8 cellular contexts compared by ENCODE assay signal in the genomic region with DNA sequence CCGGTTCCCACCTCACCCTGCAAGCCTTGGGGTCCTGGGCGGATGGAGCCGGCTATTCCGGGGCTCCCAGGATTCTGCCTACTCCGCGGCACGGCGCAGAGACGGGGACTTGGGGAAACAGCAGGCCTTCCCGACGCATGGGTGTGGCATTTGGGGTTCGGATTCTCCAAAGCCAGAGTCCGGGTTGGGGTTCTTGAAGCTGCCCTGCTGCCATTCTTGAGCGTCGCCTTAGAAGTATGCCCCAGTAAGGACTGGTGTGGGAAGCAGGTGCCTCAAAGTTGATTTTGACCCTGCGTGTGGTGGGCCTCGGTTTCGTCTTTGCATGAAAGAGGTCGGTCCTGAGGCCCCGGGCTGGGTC. TPM values are rescaled to one million over a fixed set of nuclear protein-coding genes. Genes with fewer than 3 reads are reported as not detected.
A peak's percentile ranks its signal among the peaks of the same experiment; 100 is the strongest.
DNase-seq lines count a peak whose midpoint lies in the region; ATAC-seq lines count a peak whose summit lies in the region.

No MANE protein-coding gene starts in this region.

- H3K36me3 Mint-ChIP-seq in activated CD4-positive, alpha-beta T cell treated with anti-CD3 and anti-CD28 coated beads for 36 hours (ENCODE audit: low read depth): peaks cover 30% of the 10 kb centered on the region
- peaks cover 9 to 11% of the 10 kb centered on the region in 2 donors for H3K36me3 Mint-ChIP-seq in activated naive CD4-positive, alpha-beta T cell treated with anti-CD3 and anti-CD28 coated beads, Interleukin-2, amount 50 U/mL, for 72 hours

- ATAC-seq in activated CD4-positive, alpha-beta T cell treated with anti-CD3 and anti-CD28 coated beads for 36 hours: no peak
- ATAC-seq in activated naive CD4-positive, alpha-beta T cell treated with anti-CD3 and anti-CD28 coated beads, Interleukin-2, amount 50 U/mL, for 72 hours: no peak

- H3K27ac Mint-ChIP-seq in activated CD4-positive, alpha-beta T cell treated with anti-CD3 and anti-CD28 coated beads for 36 hours: peak overlapping the region; percentile 95
- H3K27ac Mint-ChIP-seq in activated naive CD4-positive, alpha-beta T cell treated with anti-CD3 and anti-CD28 coated beads, Interleukin-2, amount 50 U/mL, for 72 hours: peak overlapping the region; percentile 95 to 97

- H3K9me3 Mint-ChIP-seq in activated CD4-positive, alpha-beta T cell treated with anti-CD3 and anti-CD28 coated beads for 36 hours (ENCODE audit: low read depth): no peaks in the 10 kb centered on the region
- no peaks in the 10 kb centered on the region for H3K9me3 Mint-ChIP-seq in activated naive CD4-positive, alpha-beta T cell treated with anti-CD3 and anti-CD28 coated beads, Interleukin-2, amount 50 U/mL, for 72 hours

- H3K4me3 Mint-ChIP-seq in activated CD4-positive, alpha-beta T cell treated with anti-CD3 and anti-CD28 coated beads for 36 hours: peak overlapping the region; percentile 97

- peak overlapping the region; percentile 93 for H3K4me3 ChIP-seq in iPS-18c (ENCODE audit: insufficient read depth, low read depth, low read length)

- peak; percentile 38 for DNase-seq in activated CD4-positive, alpha-beta T cell treated with anti-CD3 and anti-CD28 coated beads for 36 hours
- DNase-seq in activated CD4-positive, alpha-beta T cell treated with anti-CD3 and anti-CD28 coated beads for 4 hours: no peak
- DNase-seq in activated naive CD4-positive, alpha-beta T cell treated with anti-CD3 and anti-CD28 coated beads, Interleukin-2, amount 50 U/mL, for 72 hours (ENCODE audit: low spot score in 2 of 2): peak in 1 of 2 donors; percentile 64
- DNase-seq in substantia nigra (lab: John Stamatoyannopoulos, UW) (peak in 1 of 49 donors; percentile 60), COR-L47 (lab: John Stamatoyannopoulos, UW) (no peak), NCI-H1694 (lab: John Stamatoyannopoulos, UW) (no peak), DMS 273 treated with DMSO at 0.1 percent for 48 hours (lab: John Stamatoyannopoulos, UW) (no peak)

- H3K27me3 Mint-ChIP-seq in activated CD4-positive, alpha-beta T cell treated with anti-CD3 and anti-CD28 coated beads for 36 hours: peaks cover 2% of the 10 kb centered on the region

- peak overlapping the region; percentile 90 for H3K27ac ChIP-seq in substantia nigra (ENCODE audit: low read depth, low read length, poor library complexity, severe bottlenecking)

- no peaks in the 10 kb centered on the region for H3K9me3 ChIP-seq in iPS-18c (ENCODE audit: control insufficient read depth, insufficient read depth, low read length)

- peaks cover 24% of the 10 kb centered on the region for H3K4me1 Mint-ChIP-seq in activated CD4-positive, alpha-beta T cell treated with anti-CD3 and anti-CD28 coated beads for 36 hours

- CTCF ChIA-PET in activated CD4-positive, alpha-beta T cell treated with anti-CD3 and anti-CD28 coated beads for 36 hours (lab: Charles Lee): interaction anchor here (2.1 to 5.4 kb wide), 2 partner anchors 10 to 26 kb away, joined by 8 to 29 read pairs; partner anchors contain the start of gene IBA57

- POLR2A ChIA-PET in activated CD4-positive, alpha-beta T cell treated with anti-CD3 and anti-CD28 coated beads for 36 hours (lab: Charles Lee): interaction anchor here (0.8 to 1.2 kb wide), 3 partner anchors 25 to 33 kb away, joined by 3 to 4 read pairs (median 4); partner anchors contain the start of gene IBA57

- intact Hi-C loops in activated CD4-positive, alpha-beta T cell treated with anti-CD3 and anti-CD28 coated beads for 36 hours (cut with DNase I, micrococcal nuclease): loop anchor here (1.0 to 5.0 kb wide), 15 partner anchors 15 to 352 kb away; partner anchors contain the start of genes ARF1 (in 2 of the 2), MRPL55 (in 2 of the 2), C1orf35 (in 1 of the 2) and IBA57 (in 1 of the 2)

RNA-seq across cellular contexts. Expression of gene GUK1, which starts 0.6 kb away (rescaled TPM):
- total RNA-seq in activated CD4-positive, alpha-beta T cell treated with anti-CD3 and anti-CD28 coated beads for 36 hours: 100 to 1,000 TPM; 196 to 270 TPM
- 100 to 1,000 TPM; 206 to 293 TPM for total RNA-seq in activated naive CD4-positive, alpha-beta T cell treated with anti-CD3 and anti-CD28 coated beads, Interleukin-2, amount 50 U/mL, for 72 hours

RNA-seq across cellular contexts. Expression of gene GJC2, which starts 9.0 kb away (rescaled TPM):
- under 1 TPM in 1 of 2 experiments, not detected in 1; 0.64 TPM for total RNA-seq in activated CD4-positive, alpha-beta T cell treated with anti-CD3 and anti-CD28 coated beads for 36 hours
- under 1 TPM; 0.16 to 0.86 TPM for total RNA-seq in activated naive CD4-positive, alpha-beta T cell treated with anti-CD3 and anti-CD28 coated beads, Interleukin-2, amount 50 U/mL, for 72 hours

RNA-seq across cellular contexts. Expression of gene IBA57, which starts 24.9 kb away (rescaled TPM):
- total RNA-seq in activated CD4-positive, alpha-beta T cell treated with anti-CD3 and anti-CD28 coated beads for 36 hours: 1 to 10 TPM; 6.0 to 8.3 TPM
- total RNA-seq in activated naive CD4-positive, alpha-beta T cell treated with anti-CD3 and anti-CD28 coated beads, Interleukin-2, amount 50 U/mL, for 72 hours: 10 to 100 TPM in 1 of 2 donors, 1 to 10 TPM in 1; 3.2 to 12.8 TPM

RNA-seq across cellular contexts. Expression of gene MRPL55, which starts 31.6 kb away (rescaled TPM):
- 10 to 100 TPM; 51.0 to 57.7 TPM for total RNA-seq in activated CD4-positive, alpha-beta T cell treated with anti-CD3 and anti-CD28 coated beads for 36 hours
- 10 to 100 TPM; 50.6 to 52.5 TPM for total RNA-seq in activated naive CD4-positive, alpha-beta T cell treated with anti-CD3 and anti-CD28 coated beads, Interleukin-2, amount 50 U/mL, for 72 hours

RNA-seq across cellular contexts. Expression of gene C1orf35, which starts 37.6 kb away (rescaled TPM):
- total RNA-seq in activated CD4-positive, alpha-beta T cell treated with anti-CD3 and anti-CD28 coated beads for 36 hours: 10 to 100 TPM; 14.6 to 22.5 TPM
- total RNA-seq in activated naive CD4-positive, alpha-beta T cell treated with anti-CD3 and anti-CD28 coated beads, Interleukin-2, amount 50 U/mL, for 72 hours: 10 to 100 TPM; 17.6 to 19.4 TPM
